ENCODE assay signal across 11 cellular contexts in genomic region chr6:9851541-9852380, GRCh38.
DNase-seq lines count a peak whose midpoint lies in the region; ATAC-seq and TF ChIP-seq lines count a peak whose summit lies in the region.
"Had no signal": no experiment of that assay in that cellular context is flagged by ENCODE, and none has a peak within 500 bp of the region (broad histone marks: within the 10 kb centered on the region; RNA-seq: fewer than 3 reads in every experiment).

No MANE protein-coding gene starts in this region.

- TF ChIP-seq RAD21 in HCT116 (IDR thresholded peaks at IDR 0.05; ENCODE audit: low read depth) = peak; percentile 47

- H3K9me2 ChIP-seq in HCT116 (ENCODE audit: insufficient read depth) = no peaks in the 10 kb centered on the region

- H2AFZ ChIP-seq in HCT116 (ENCODE audit: low read depth, low read length, poor library complexity, severe bottlenecking) = no peak overlapping the region

- no TSS peak for BruUV-seq in HCT116 (replicated peaks; lab: Mats Ljungman, UMichigan)

- intact Hi-C loops in HCT116 (cut with micrococcal nuclease) = no loop called here

- no peak overlapping the region for H3K9ac ChIP-seq in HCT116 (ENCODE audit: low read length)

- H3K27ac ChIP-seq in HCT116 (ENCODE audit: low read depth, low read length) (no peak overlapping the region), RWPE2 (ENCODE audit: poor library complexity, severe bottlenecking) (no peak overlapping the region)
- H3K27ac ChIP-seq: skin epidermis had no signal

- no peak overlapping the region for H3K4me2 ChIP-seq in HCT116 (ENCODE audit: low read length)

- no peaks in the 10 kb centered on the region for H3K36me3 ChIP-seq in BJ (ENCODE audit: control insufficient read depth, insufficient read depth, low read length)
- no peaks in the 10 kb centered on the region for H3K36me3 ChIP-seq in HCT116 (ENCODE audit: control insufficient read depth in 1 of 2, insufficient read depth in 2 of 2, low read length in 2 of 2)
- H3K36me3 ChIP-seq in RWPE2 (ENCODE audit: low read depth) = no peaks in the 10 kb centered on the region

- CTCF ChIA-PET in BJ (lab: Yijun Ruan, JAX) = interaction anchor here (0.5 kb wide), 1 partner anchor 967 kb away, joined by 3 read pairs; no protein-coding TSS in a partner anchor
- CTCF ChIA-PET in HCT116 (lab: Charles Lee) = no interaction called here

- H3K4me3 ChIP-seq in BJ (ENCODE audit: low read depth, low read length) (no peak overlapping the region), HCT116 (replicated peaks in 1 of 2; ENCODE audit: low read depth in 1 of 2, low read length in 2 of 2) (no peak overlapping the region), RWPE2 (ENCODE audit: severe bottlenecking) (no peak overlapping the region)
- H3K4me3 ChIP-seq: skin epidermis had no signal

- no peak for TF ChIP-seq POLR2A in HCT116 (IDR thresholded peaks at IDR 0.05; ENCODE audit: borderline replicate concordance, extremely low read depth, insufficient read depth, insufficient read length)

- RAD21 ChIA-PET in HCT116 (lab: Charles Lee; ENCODE audit: low non-redundant PET in 1 of 2, low total read pairs in 2 of 2, uncharacterized antibody in 2 of 2, unreplicated experiment in 2 of 2) = no interaction called here

- no peaks in the 10 kb centered on the region for H3K4me1 ChIP-seq in HCT116 (ENCODE audit: control insufficient read depth in 1 of 2, insufficient read depth in 2 of 2, low read length in 2 of 2)
- no peaks in the 10 kb centered on the region for H3K4me1 ChIP-seq in RWPE2 (ENCODE audit: insufficient read depth, poor library complexity, severe bottlenecking)

- H4K20me1 ChIP-seq in HCT116 (ENCODE audit: insufficient read depth) = no peaks in the 10 kb centered on the region

- no peaks in the 10 kb centered on the region for H3K79me2 ChIP-seq in HCT116 (ENCODE audit: insufficient read depth, low read length)

- H3K9me3 ChIP-seq in HCT116 (ENCODE audit: control insufficient read depth in 1 of 2, insufficient read depth in 1 of 2, low read depth in 1 of 2, low read length in 2 of 2) = no peaks in the 10 kb centered on the region; a peak in 2 of 4 replicates
- peaks cover 5% of the 10 kb centered on the region for H3K9me3 ChIP-seq in RWPE2 (ENCODE audit: severe bottlenecking)

- POLR2A ChIA-PET in BJ (lab: Charles Lee) = no interaction called here
- POLR2A ChIA-PET in HCT116 (lab: Charles Lee) = no interaction called here

- no peak for DNase-seq in BJ (ENCODE audit: low read depth)
- DNase-seq in HCT116 (ENCODE audit: low read depth, low spot score) = peak; percentile 27
- DNase-seq in RWPE2 (ENCODE audit: low spot score) = no peak
- DNase-seq in iPS-NIHi7 (ENCODE audit: extremely low spot score) = peak; percentile 79
- DNase-seq in hippocampal formation (lab: John Stamatoyannopoulos, UW) = no peak
- DNase-seq: activated CD4-positive, CD25-positive, alpha-beta regulatory T cell treated with anti-CD3 and anti-CD28 coated beads, Interleukin-2, amount 50 U/mL, for 72 hours; activated gamma-delta T cell treated with Interleukin-2 at 50 U/mL for 16 hours had no signal

- TF ChIP-seq CTCF in BJ (IDR thresholded peaks at IDR 0.05; ENCODE audit: insufficient read depth, low read depth, low read length) (0 out of 2 replicates have a peak, but pooled peaks have one; percentile 4), HCT116 (IDR thresholded peaks at IDR 0.05 in 2 of 3, conservative IDR thresholded peaks at IDR 0.05 in 1 of 3; ENCODE audit: borderline replicate concordance in 1 of 3, insufficient read depth in 1 of 3, low read depth in 2 of 3, low read length in 2 of 3) (peak in 2 of 3 experiments; percentile 28 to 45; a peak in 3 of 6 replicates), RWPE2 (IDR thresholded peaks at IDR 0.05; ENCODE audit: poor library complexity, severe bottlenecking) (no peak)

- no peaks in the 10 kb centered on the region for H3K27me3 ChIP-seq in BJ (ENCODE audit: control insufficient read depth, insufficient read depth, low read length)
- no peaks in the 10 kb centered on the region for H3K27me3 ChIP-seq in HCT116 (ENCODE audit: insufficient read depth, low read length)
- H3K27me3 ChIP-seq in RWPE2 (ENCODE audit: insufficient read depth, poor library complexity, severe bottlenecking) = no peaks in the 10 kb centered on the region

- ATAC-seq in HCT116 (peak; percentile 89), RWPE2 (ENCODE audit: low read depth) (peak; percentile 62; the same call in 2 of the 3 replicates), GM21381 (IDR thresholded peaks at IDR 0.05; ENCODE audit: unreplicated experiment) (no peak), HG02623 (IDR thresholded peaks at IDR 0.05; ENCODE audit: unreplicated experiment) (no peak), HG02884 (IDR thresholded peaks at IDR 0.05; ENCODE audit: unreplicated experiment) (no peak)

TF ChIP-seq in HCT116, 20 proteins besides CTCF, POLR2A, EP300 and RAD21:
- TF ChIP-seq EZH2 (IDR thresholded peaks at IDR 0.05) = no peak
- TF ChIP-seq JUND (IDR thresholded peaks at IDR 0.05) = 0 out of 2 replicates have a peak, but pooled peaks have one; percentile 22

Comparison
In these comparisons a context has a peak if more than half of its experiments do, and no peak if none do; other contexts are left out.
1. DNase-seq: peak in HCT116 (single experiment) and iPS-NIHi7 (single experiment); none in BJ (single experiment), RWPE2 (single experiment) and hippocampal formation (0 of 2).
2. ATAC-seq: peak in HCT116 (single experiment) and RWPE2 (single experiment); none in GM21381 (single experiment), HG02623 (single experiment) and HG02884 (single experiment).